25 cellular contexts compared by ENCODE assay signal in the genomic region with DNA sequence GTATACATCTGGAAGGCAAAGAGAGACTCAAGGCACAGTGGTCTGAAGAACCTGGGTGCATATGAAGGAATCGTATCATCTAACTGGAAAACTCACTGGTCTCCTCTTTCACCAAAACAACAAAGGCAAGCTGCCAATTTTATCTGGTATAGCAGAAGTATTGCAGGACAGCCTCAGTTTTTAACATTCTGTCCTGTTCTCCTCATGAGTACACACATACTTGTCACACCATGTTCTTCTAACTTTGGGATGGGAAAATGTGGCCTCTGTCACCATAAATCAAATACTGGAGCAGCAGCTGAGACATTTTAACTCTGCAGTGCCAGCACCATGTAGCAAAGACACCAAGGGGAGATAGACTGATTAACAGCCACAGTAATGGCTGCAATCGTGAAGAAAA.
"Had no signal": no experiment of that assay in that cellular context is flagged by ENCODE, and none has a peak within 500 bp of the region (broad histone marks: within the 10 kb centered on the region; RNA-seq: fewer than 3 reads in every experiment).

No MANE protein-coding gene starts in this region.

- H3K9me3 ChIP-seq: heart right ventricle, left ventricle myocardium inferior, sigmoid colon had no signal

- ATAC-seq: activated CD8-positive, alpha-beta memory T cell treated with anti-CD3 and anti-CD28 coated beads, Interleukin-2, amount 10 ng/mL, durations not matched to agents 7 days and 5 days; esophagus mucosa; heart right ventricle had no signal

- H3K36me3 ChIP-seq: heart right ventricle, left ventricle myocardium inferior, sigmoid colon had no signal

- H3K4me1 Mint-ChIP-seq: activated CD4-positive, alpha-beta memory T cell treated with anti-CD3 and anti-CD28 coated beads, Interleukin-2, amount 10 ng/mL, durations not matched to agents 7 days and 5 days; activated CD8-positive, alpha-beta memory T cell treated with anti-CD3 and anti-CD28 coated beads, Interleukin-2, amount 10 ng/mL, durations not matched to agents 7 days and 5 days; immature natural killer cell; nephron had no signal

- H3K27ac ChIP-seq: heart right ventricle, left ventricle myocardium inferior, sigmoid colon had no signal

- H3K27ac Mint-ChIP-seq: activated CD4-positive, alpha-beta memory T cell treated with anti-CD3 and anti-CD28 coated beads, Interleukin-2, amount 10 ng/mL, durations not matched to agents 7 days and 5 days; activated CD8-positive, alpha-beta memory T cell treated with anti-CD3 and anti-CD28 coated beads, Interleukin-2, amount 10 ng/mL, durations not matched to agents 7 days and 5 days; activated naive CD4-positive, alpha-beta T cell treated with anti-CD3 and anti-CD28 coated beads for 36 hours; activated T-cell treated with anti-CD3 and anti-CD28 coated beads, Interleukin-2, amount 50 U/mL, for 24 hours; activated T-helper 2 cell treated with anti-CD3 and anti-CD28 coated beads, Interferon-gamma antibody, Interleukin-2, Interleukin-4, amounts not matched to agents 10 μg/mL and 5 μg/mL and 100 μg/mL, durations not matched to agents 14 hours and 24 hours and 36 hours; immature natural killer cell; nephron had no signal

- H3K36me3 Mint-ChIP-seq: activated CD8-positive, alpha-beta memory T cell treated with anti-CD3 and anti-CD28 coated beads, Interleukin-2, amount 10 ng/mL, durations not matched to agents 7 days and 5 days; immature natural killer cell had no signal

- H3K27me3 ChIP-seq: sigmoid colon had no signal

- H3K4me3 Mint-ChIP-seq: activated CD4-positive, alpha-beta memory T cell treated with anti-CD3 and anti-CD28 coated beads, Interleukin-2, amount 10 ng/mL, durations not matched to agents 7 days and 5 days; activated CD8-positive, alpha-beta memory T cell treated with anti-CD3 and anti-CD28 coated beads, Interleukin-2, amount 10 ng/mL, durations not matched to agents 7 days and 5 days; activated naive CD4-positive, alpha-beta T cell treated with anti-CD3 and anti-CD28 coated beads for 36 hours; activated T-cell treated with anti-CD3 and anti-CD28 coated beads, Interleukin-2, amount 50 U/mL, for 24 hours; immature natural killer cell; nephron had no signal

- H3K4me1 ChIP-seq: heart right ventricle, left ventricle myocardium inferior had no signal

- H3K4me3 ChIP-seq: heart right ventricle, left ventricle myocardium inferior, sigmoid colon had no signal

- H3K9me3 Mint-ChIP-seq: activated CD4-positive, alpha-beta memory T cell treated with anti-CD3 and anti-CD28 coated beads, Interleukin-2, amount 10 ng/mL, durations not matched to agents 7 days and 5 days; activated naive CD4-positive, alpha-beta T cell treated with anti-CD3 and anti-CD28 coated beads for 36 hours; activated T-cell treated with anti-CD3 and anti-CD28 coated beads, Interleukin-2, amount 50 U/mL, for 24 hours; activated T-helper 2 cell treated with anti-CD3 and anti-CD28 coated beads, Interferon-gamma antibody, Interleukin-2, Interleukin-4, amounts not matched to agents 10 μg/mL and 5 μg/mL and 100 μg/mL, durations not matched to agents 14 hours and 24 hours and 36 hours; nephron had no signal

- H3K27me3 Mint-ChIP-seq: activated CD4-positive, alpha-beta memory T cell treated with anti-CD3 and anti-CD28 coated beads, Interleukin-2, amount 10 ng/mL, durations not matched to agents 7 days and 5 days; activated CD8-positive, alpha-beta memory T cell treated with anti-CD3 and anti-CD28 coated beads, Interleukin-2, amount 10 ng/mL, durations not matched to agents 7 days and 5 days had no signal

- DNase-seq: activated CD4-positive, alpha-beta memory T cell treated with anti-CD3 and anti-CD28 coated beads, Interleukin-2, amount 10 ng/mL, durations not matched to agents 7 days and 5 days; activated CD4-positive, alpha-beta T cell treated with anti-CD3 and anti-CD28 coated beads for 48 hours; activated CD4-positive, CD25-positive, alpha-beta regulatory T cell; activated CD8-positive, alpha-beta memory T cell treated with anti-CD3 and anti-CD28 coated beads, Interleukin-2, amount 10 ng/mL, durations not matched to agents 7 days and 5 days; activated naive CD4-positive, alpha-beta T cell treated with anti-CD3 and anti-CD28 coated beads for 36 hours; activated T-cell treated with anti-CD3 and anti-CD28 coated beads, Interleukin-2, amount 50 U/mL, for 24 hours; cerebellar nuclear complex; effector CD4-positive, alpha-beta T cell; foreskin melanocyte; heart right ventricle; immature natural killer cell; kidney glomerular epithelial cell; left ventricle myocardium inferior; mammary epithelial cell; midbrain; sigmoid colon; stimulated activated CD4-positive, alpha-beta T cell treated with anti-CD3 and anti-CD28 coated beads, Interleukin-12 subunit alpha, Interleukin-12 subunit beta, amount 100 ng/mL, for 4 hours; stimulated activated CD4-positive, alpha-beta T cell treated with anti-CD3 and anti-CD28 coated beads, Interleukin-1b, Interleukin-23, amount 100 ng/mL, for 48 hours; stimulated activated CD8-positive, alpha-beta memory T cell treated with anti-CD3 and anti-CD28 coated beads, Interleukin-4, amount 100 ng/mL, for 48 hours; stimulated activated naive CD4-positive, alpha-beta T cell; T1000; trophoblast cell had no signal
